Comparison of ENCODE assay signal across 10 cellular contexts in the genomic region with DNA sequence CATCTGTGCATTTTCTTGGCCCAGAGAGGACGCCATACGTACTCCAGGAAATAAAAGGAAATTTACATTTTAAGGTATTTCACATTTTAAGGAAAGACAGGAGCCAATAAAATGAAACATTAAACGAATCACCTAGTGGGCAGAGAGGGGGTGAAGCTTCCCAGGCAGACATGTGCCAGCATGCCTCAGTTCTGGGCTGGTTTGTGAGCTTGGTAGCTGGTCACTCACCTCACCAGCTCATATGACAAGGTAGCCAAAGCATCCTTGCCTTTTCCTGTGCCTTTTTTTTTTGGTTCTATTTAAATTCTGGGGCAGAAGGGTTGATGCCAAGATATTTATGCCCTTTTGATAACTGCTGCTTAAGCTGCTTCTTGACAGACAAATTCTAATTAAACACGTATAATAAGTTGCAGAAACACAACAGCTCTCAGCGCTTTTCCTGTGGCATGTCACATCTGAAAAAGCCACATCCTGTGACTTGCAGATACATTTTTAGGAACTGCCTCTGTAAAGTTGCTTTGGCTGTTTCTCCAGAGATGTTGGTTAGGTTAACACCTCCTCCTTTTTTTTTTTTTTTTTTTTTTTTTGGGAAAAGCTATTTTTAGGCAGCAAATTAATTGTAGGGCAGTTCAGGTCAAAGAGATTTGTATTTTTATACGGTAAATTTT.
DNase-seq lines count a peak whose midpoint lies in the region; ATAC-seq, FAIRE-seq and TF ChIP-seq lines count a peak whose summit lies in the region.
"Had no signal": no experiment of that assay in that cellular context is flagged by ENCODE, and none has a peak within 500 bp of the region (broad histone marks: within the 10 kb centered on the region; RNA-seq: fewer than 3 reads in every experiment).

No MANE protein-coding gene starts in this region.

- peak overlapping the region; percentile 52 for H3K27ac Mint-ChIP-seq in activated naive CD4-positive, alpha-beta T cell treated with anti-CD3 and anti-CD28 coated beads, Interleukin-2, amount 50 U/mL, for 24 hours
- H3K27ac Mint-ChIP-seq in stimulated activated naive CD8-positive, alpha-beta T cell treated with anti-CD3 and anti-CD28 coated beads, Interleukin-15, amount 100 ng/mL, for 72 hours = peak overlapping the region in 1 of 2 donors; percentile 14

- no peak for FAIRE-seq in RCC 7860 (lab: Jason Lieb, UNC)

- no peaks in the 10 kb centered on the region for H3K9me3 Mint-ChIP-seq in activated naive CD4-positive, alpha-beta T cell treated with anti-CD3 and anti-CD28 coated beads, Interleukin-2, amount 50 U/mL, for 24 hours
- no peaks in the 10 kb centered on the region for H3K9me3 Mint-ChIP-seq in stimulated activated naive CD8-positive, alpha-beta T cell treated with anti-CD3 and anti-CD28 coated beads, Interleukin-15, amount 100 ng/mL, for 72 hours

- H3K4me1 Mint-ChIP-seq in activated naive CD4-positive, alpha-beta T cell treated with anti-CD3 and anti-CD28 coated beads, Interleukin-2, amount 50 U/mL, for 24 hours = peaks cover 37% of the 10 kb centered on the region
- H3K4me1 Mint-ChIP-seq in stimulated activated naive CD8-positive, alpha-beta T cell treated with anti-CD3 and anti-CD28 coated beads, Interleukin-15, amount 100 ng/mL, for 72 hours = peaks cover 30% of the 10 kb centered on the region

- H3K4me3 Mint-ChIP-seq in activated naive CD4-positive, alpha-beta T cell treated with anti-CD3 and anti-CD28 coated beads, Interleukin-2, amount 50 U/mL, for 24 hours = peak overlapping the region; percentile 47
- H3K4me3 Mint-ChIP-seq in stimulated activated naive CD8-positive, alpha-beta T cell treated with anti-CD3 and anti-CD28 coated beads, Interleukin-15, amount 100 ng/mL, for 72 hours = no peak overlapping the region

- TF ChIP-seq POLR2A in erythroblast (IDR thresholded peaks at IDR 0.05; ENCODE audit: low read length) = no peak

- ATAC-seq in HG03139 (IDR thresholded peaks at IDR 0.05; ENCODE audit: unreplicated experiment) = peak; percentile 40
- peak; percentile 52 for ATAC-seq in stimulated activated naive CD8-positive, alpha-beta T cell treated with anti-CD3 and anti-CD28 coated beads, Interleukin-15, amount 100 ng/mL, for 72 hours
- ATAC-seq: Panc1 had no signal

- peaks cover 1% of the 10 kb centered on the region for H3K27me3 Mint-ChIP-seq in activated naive CD4-positive, alpha-beta T cell treated with anti-CD3 and anti-CD28 coated beads, Interleukin-2, amount 50 U/mL, for 24 hours
- H3K27me3 Mint-ChIP-seq in stimulated activated naive CD8-positive, alpha-beta T cell treated with anti-CD3 and anti-CD28 coated beads, Interleukin-15, amount 100 ng/mL, for 72 hours = no peaks in the 10 kb centered on the region

- H3K36me3 Mint-ChIP-seq in activated naive CD4-positive, alpha-beta T cell treated with anti-CD3 and anti-CD28 coated beads, Interleukin-2, amount 50 U/mL, for 24 hours = no peaks in the 10 kb centered on the region

- DNase-seq in activated naive CD4-positive, alpha-beta T cell treated with anti-CD3 and anti-CD28 coated beads, Interleukin-2, amount 50 U/mL, for 16 hours = no peak
- DNase-seq in SKM-1 treated with dmso at 0.1 percent for 144 hours (lab: John Stamatoyannopoulos, UW; ENCODE audit: unreplicated experiment) (peak; percentile 61), erythroblast (lab: John Stamatoyannopoulos, UW) (no peak), RCC 7860 (ENCODE audit: low spot score) (no peak)
- DNase-seq in stimulated activated naive CD8-positive, alpha-beta T cell treated with anti-CD3 and anti-CD28 coated beads, Interleukin-15, amount 100 ng/mL, for 72 hours = no peak
- no peak for DNase-seq in stimulated activated CD4-positive, alpha-beta T cell treated with anti-CD3 and anti-CD28 coated beads, Interleukin-4, amount 100 ng/mL, for 1 hour
- DNase-seq: COR-L47 had no signal
